ENCODE assay signal across 26 cellular contexts in the genomic region with DNA sequence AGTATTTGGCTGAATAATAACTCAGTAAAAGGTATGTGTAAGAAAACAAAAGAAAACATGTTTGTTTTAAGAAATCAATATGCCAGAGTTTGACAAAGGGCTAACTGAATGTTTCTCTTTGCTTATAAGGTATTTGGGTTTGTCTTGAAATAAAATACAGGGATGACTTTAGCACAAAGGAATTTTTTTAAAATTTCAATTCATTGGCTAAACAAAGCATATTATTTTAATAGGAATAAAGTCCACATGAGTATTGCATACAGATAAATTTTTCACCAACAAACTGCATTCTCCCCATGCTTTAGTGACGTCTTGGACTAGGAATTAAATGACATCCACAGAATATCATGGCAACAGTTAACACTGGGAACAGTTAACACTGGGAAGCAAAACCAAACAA.
DNase-seq lines count a peak whose midpoint lies in the region; ATAC-seq, FAIRE-seq and TF ChIP-seq lines count a peak whose summit lies in the region.
"Had no signal": no experiment of that assay in that cellular context is flagged by ENCODE, and none has a peak within 500 bp of the region (broad histone marks: within the 10 kb centered on the region; RNA-seq: fewer than 3 reads in every experiment).

No MANE protein-coding gene starts in this region.

- no peak overlapping the region for H3K27ac Mint-ChIP-seq in astrocyte (ENCODE audit: unreplicated experiment)
- H3K27ac Mint-ChIP-seq: activated CD4-positive, alpha-beta T cell treated with anti-CD3 and anti-CD28 coated beads, Interleukin-2, amount 10 ng/mL, durations not matched to agents 24 days and 14 days; activated naive CD8-positive, alpha-beta T cell; GM23338 had no signal

- no peaks in the 10 kb centered on the region for H3K9me3 ChIP-seq in astrocyte (ENCODE audit: insufficient read depth, low read depth, low read length)
- H3K9me3 ChIP-seq: BLaER1, Peyer's patch, psoas muscle, SJCRH30, suprapubic skin had no signal

- H3K9me3 Mint-ChIP-seq in astrocyte (ENCODE audit: unreplicated experiment) = no peaks in the 10 kb centered on the region
- H3K9me3 Mint-ChIP-seq: activated CD4-positive, alpha-beta T cell treated with anti-CD3 and anti-CD28 coated beads, Interleukin-2, amount 10 ng/mL, durations not matched to agents 24 days and 14 days; GM23338; neural crest cell had no signal

- H3K4me1 Mint-ChIP-seq in astrocyte (ENCODE audit: low read depth, unreplicated experiment) = peaks cover 4% of the 10 kb centered on the region
- H3K4me1 Mint-ChIP-seq: activated CD4-positive, alpha-beta T cell treated with anti-CD3 and anti-CD28 coated beads, Interleukin-2, amount 10 ng/mL, durations not matched to agents 24 days and 14 days; GM23338 had no signal

- no peaks in the 10 kb centered on the region for H3K79me2 ChIP-seq in astrocyte (ENCODE audit: insufficient read depth, low read length)

- no peaks in the 10 kb centered on the region for H3K27me3 ChIP-seq in astrocyte (ENCODE audit: insufficient read depth, low read length)
- H3K27me3 ChIP-seq: BLaER1, heart right ventricle, Peyer's patch, SJCRH30, suprapubic skin had no signal

- DNase-seq in GM04503 (ENCODE audit: low read depth) = peak; percentile 25
- peak; percentile 66 for DNase-seq in astrocyte (ENCODE audit: low read depth)
- peak; percentile 38 for DNase-seq in iris pigment epithelial cell (ENCODE audit: low read depth)
- DNase-seq in Ammon's horn (ENCODE audit: low spot score) = no peak
- DNase-seq in NCI-H187 treated with DMSO at 0.1 percent for 48 hours (lab: John Stamatoyannopoulos, UW) = no peak
- no peak for DNase-seq in caudate nucleus (lab: John Stamatoyannopoulos, UW)
- DNase-seq: activated CD4-positive, alpha-beta T cell treated with anti-CD3 and anti-CD28 coated beads, Interleukin-2, amount 10 ng/mL, durations not matched to agents 24 days and 14 days; COR-L47; dermis blood vessel endothelial cell; DND-41; foreskin fibroblast; heart right ventricle; left ventricle myocardium inferior; NCI-H1092 treated with DMSO at 0.1 percent for 48 hours; NCI-H2029 treated with DMSO at 0.1 percent for 48 hours; Peyer's patch; psoas muscle; SJCRH30; stimulated activated CD4-positive, alpha-beta T cell treated with anti-CD3 and anti-CD28 coated beads, Interleukin-1b, Interleukin-23, amount 100 ng/mL, for 48 hours; T-helper 2 cell had no signal

- H3K4me1 ChIP-seq in astrocyte (ENCODE audit: insufficient read depth, low read length) = peaks cover 11% of the 10 kb centered on the region
- H3K4me1 ChIP-seq: BLaER1, Peyer's patch, psoas muscle, SJCRH30 had no signal

- H3K27me3 Mint-ChIP-seq in astrocyte (ENCODE audit: low read depth, unreplicated experiment) = no peaks in the 10 kb centered on the region
- H3K27me3 Mint-ChIP-seq: activated CD4-positive, alpha-beta T cell treated with anti-CD3 and anti-CD28 coated beads, Interleukin-2, amount 10 ng/mL, durations not matched to agents 24 days and 14 days; activated naive CD8-positive, alpha-beta T cell had no signal

- no peak overlapping the region for H3K4me3 ChIP-seq in astrocyte (ENCODE audit: insufficient read depth, low read depth, low read length)
- H3K4me3 ChIP-seq: BLaER1, GM23338, heart right ventricle, left ventricle myocardium inferior, Peyer's patch, psoas muscle, SJCRH30, suprapubic skin had no signal

- no peak for FAIRE-seq in astrocyte (lab: Jason Lieb, UNC)

- H4K20me1 ChIP-seq in astrocyte (ENCODE audit: insufficient read depth, low read length) = no peaks in the 10 kb centered on the region
- H4K20me1 ChIP-seq: BLaER1 had no signal

- no peak for TF ChIP-seq CTCF in astrocyte (IDR thresholded peaks at IDR 0.05; ENCODE audit: insufficient read depth, low read depth, low read length)

- H3K4me3 Mint-ChIP-seq in astrocyte (ENCODE audit: unreplicated experiment) = no peak overlapping the region
- H3K4me3 Mint-ChIP-seq: activated CD4-positive, alpha-beta T cell treated with anti-CD3 and anti-CD28 coated beads, Interleukin-2, amount 10 ng/mL, durations not matched to agents 24 days and 14 days; activated naive CD8-positive, alpha-beta T cell; GM23338; neural crest cell had no signal

- peak overlapping the region; percentile 57 for H3K27ac ChIP-seq in astrocyte (ENCODE audit: low read depth, low read length)
- H3K27ac ChIP-seq in caudate nucleus (ENCODE audit: low read depth, low read length) = no peak overlapping the region
- H3K27ac ChIP-seq: BLaER1, left ventricle myocardium inferior, Peyer's patch, psoas muscle, SJCRH30, suprapubic skin had no signal

- H3K36me3 ChIP-seq in astrocyte (ENCODE audit: insufficient read depth, low read length) = no peaks in the 10 kb centered on the region
- H3K36me3 ChIP-seq: BLaER1, heart right ventricle, left ventricle myocardium inferior, Peyer's patch, SJCRH30, suprapubic skin had no signal

- H3K4me2 ChIP-seq in astrocyte (ENCODE audit: low read length) = peak overlapping the region; percentile 29
- H3K4me2 ChIP-seq: BLaER1, GM23338 had no signal

- H3K36me3 Mint-ChIP-seq in astrocyte (ENCODE audit: low read depth, unreplicated experiment) = no peaks in the 10 kb centered on the region
- H3K36me3 Mint-ChIP-seq: activated naive CD8-positive, alpha-beta T cell had no signal

- ATAC-seq in GM18517 (IDR thresholded peaks at IDR 0.05; ENCODE audit: unreplicated experiment) = no peak
- ATAC-seq: GM23338, heart right ventricle, psoas muscle had no signal

- H3K9ac ChIP-seq in astrocyte (ENCODE audit: low read length) = peak overlapping the region; percentile 21
- H3K9ac ChIP-seq: BLaER1 had no signal

- no peak overlapping the region for H2AFZ ChIP-seq in astrocyte (ENCODE audit: low read depth, low read length)
- H2AFZ ChIP-seq: GM23338 had no signal

Comparison
In these comparisons a context has a peak if more than half of its experiments do, and no peak if none do; other contexts are left out.
1. DNase-seq: peak in GM04503 (single experiment), astrocyte (single experiment) and iris pigment epithelial cell (single experiment); none in Ammon's horn (single experiment), NCI-H187 treated with DMSO at 0.1 percent for 48 hours (single experiment) and caudate nucleus (0 of 61).